In genomic region chr17:44308320-44308818, GRCh38 we compare ENCODE assay signal across 8 cellular contexts. TPM values are rescaled to one million over a fixed set of nuclear protein-coding genes. Genes with fewer than 3 reads are reported as not detected.
DNase-seq lines count a peak whose midpoint lies in the region; ATAC-seq and TF ChIP-seq lines count a peak whose summit lies in the region.

Gene RUNDC3A (plus strand): TSS chr17:44308601. CDS start chr17:44308833, 232 bp downstream.

- no peak for TF ChIP-seq CTCF in CD8-positive, alpha-beta T cell (IDR thresholded peaks at IDR 0.05)
- no peak for TF ChIP-seq CTCF in OCI-LY3 (IDR thresholded peaks at IDR 0.05; ENCODE audit: low read depth, low read length)

- POLR2A ChIA-PET in CD8-positive, alpha-beta T cell (lab: Charles Lee), result interaction anchor here (0.8 to 1.6 kb wide), 4 partner anchors 18 to 948 kb away, joined by 3 to 9 read pairs (median 4); no protein-coding TSS in a partner anchor

- H3K9ac ChIP-seq in HUES64 (ENCODE audit: low read depth, low read length), result peak within 1 kb of the TSS; percentile 5; the same call in 1 of the 2 replicates
- H3K9ac ChIP-seq in OCI-LY3 (ENCODE audit: low read length), result peak within 1 kb of the TSS; percentile 40

- no peaks in the 10 kb centered on the region for H3K9me3 ChIP-seq in CD8-positive, alpha-beta T cell (ENCODE audit: low read length)
- H3K9me3 ChIP-seq in HUES64 (ENCODE audit: insufficient read depth, low read depth, low read length) (no peaks in the 10 kb centered on the region), OCI-LY3 (ENCODE audit: insufficient read depth, low read length) (no peaks in the 10 kb centered on the region), esophagus (ENCODE audit: control insufficient read depth in 2 of 2, insufficient read depth in 1 of 2, low read depth in 1 of 2, low read length in 1 of 2) (no peaks in the 10 kb centered on the region)

- H3K36me3 ChIP-seq in CD8-positive, alpha-beta T cell (ENCODE audit: insufficient read depth, low read length), result no peaks in the 10 kb centered on the region
- H3K36me3 ChIP-seq in HUES64 (ENCODE audit: insufficient read depth, low read length) (no peaks in the 10 kb centered on the region), OCI-LY3 (replicated peaks; ENCODE audit: low read depth, low read length) (no peaks in the 10 kb centered on the region), esophagus (ENCODE audit: control insufficient read depth in 2 of 2, insufficient read depth in 2 of 2, low read length in 1 of 2) (no peaks in the 10 kb centered on the region)

- peaks cover 19% of the 10 kb centered on the region for H3K4me1 Mint-ChIP-seq in CD8-positive, alpha-beta T cell (ENCODE audit: low read depth)
- peaks cover 13% of the 10 kb centered on the region for H3K4me1 Mint-ChIP-seq in activated T-cell treated with anti-CD3 and anti-CD28 coated beads, Interleukin-2, amount 50 U/mL, for 4 hours (ENCODE audit: low read depth)

- H3K27ac ChIP-seq in CD8-positive, alpha-beta T cell (ENCODE audit: low read depth, low read length), result no peak within 1 kb of the TSS
- H3K27ac ChIP-seq in HUES64 (ENCODE audit: low read depth, low read length), result peak within 1 kb of the TSS; percentile 40; the same call in 1 of the 2 replicates
- H3K27ac ChIP-seq in OCI-LY3 (ENCODE audit: low read length), result no peak within 1 kb of the TSS
- H3K27ac ChIP-seq in esophagus (ENCODE audit: low read depth in 2 of 2, low read length in 1 of 2), result peak within 1 kb of the TSS in 1 of 2 donors; percentile 40

- peak within 1 kb of the TSS; percentile 73 for H3K4me2 ChIP-seq in OCI-LY3 (ENCODE audit: low read length)

- H4K20me1 ChIP-seq in OCI-LY3 (ENCODE audit: insufficient read depth, low read length), result no peaks in the 10 kb centered on the region

- peaks cover 4% of the 10 kb centered on the region for H3K27me3 ChIP-seq in CD8-positive, alpha-beta T cell (ENCODE audit: insufficient read depth, low read length)
- H3K27me3 ChIP-seq in HUES64 (ENCODE audit: insufficient read depth, low read length) (peaks cover 12% of the 10 kb centered on the region; the same call in 1 of the 2 replicates), OCI-LY3 (ENCODE audit: low read depth, low read length) (peaks cover 3% of the 10 kb centered on the region; the same call in 1 of the 2 replicates), esophagus (ENCODE audit: control insufficient read depth in 1 of 2, insufficient read depth in 2 of 2, low read length in 2 of 2) (no peaks in the 10 kb centered on the region)

- CTCF ChIA-PET in CD8-positive, alpha-beta T cell (lab: Charles Lee), result no interaction called here

- peaks cover 36% of the 10 kb centered on the region for H3K27me3 Mint-ChIP-seq in CD8-positive, alpha-beta T cell (ENCODE audit: low read depth)
- H3K27me3 Mint-ChIP-seq in activated T-cell treated with anti-CD3 and anti-CD28 coated beads, Interleukin-2, amount 50 U/mL, for 4 hours (ENCODE audit: low read depth), result peaks cover 35% of the 10 kb centered on the region

- intact Hi-C loops in CD8-positive, alpha-beta T cell (cut with DNase I, micrococcal nuclease), result loop anchor here (1.0 to 5.0 kb wide), 4 partner anchors 16 to 186 kb away; partner anchors contain the start of genes SLC25A39 (in 2 of the 2), GRN (in 1 of the 2) and HDAC5 (in 1 of the 2)

- peak within 1 kb of the TSS; percentile 39; the same call in 1 of the 2 replicates for H2AFZ ChIP-seq in OCI-LY3 (ENCODE audit: low read depth, low read length)

- peak; percentile 94 for ATAC-seq in CD8-positive, alpha-beta T cell
- peak; percentile 91 to 94 for ATAC-seq in activated T-cell treated with anti-CD3 and anti-CD28 coated beads, Interleukin-2, amount 50 U/mL, for 4 hours
- ATAC-seq in HG03571 (IDR thresholded peaks at IDR 0.05; ENCODE audit: unreplicated experiment), result no peak

- H3K79me2 ChIP-seq in OCI-LY3 (ENCODE audit: low read length), result no peaks in the 10 kb centered on the region

- DNase-seq in CD8-positive, alpha-beta T cell, result peak; percentile 78 to 92 (median 87)
- DNase-seq in activated T-cell treated with anti-CD3 and anti-CD28 coated beads, Interleukin-2, amount 50 U/mL, for 4 hours, result peak; percentile 80
- peak; percentile 87 for DNase-seq in mucosa of gallbladder (ENCODE audit: low spot score)
- DNase-seq in stimulated activated CD8-positive, alpha-beta memory T cell treated with anti-CD3 and anti-CD28 coated beads, Interleukin-2, amount 100 ng/mL, for 1 hour (ENCODE audit: low read depth in 2 of 2), result peak; percentile 67 to 79

- no peak within 1 kb of the TSS for H3K27ac Mint-ChIP-seq in CD8-positive, alpha-beta T cell

- peak within 1 kb of the TSS; percentile 41 for H3K4me3 ChIP-seq in CD8-positive, alpha-beta T cell (ENCODE audit: low read depth, low read length)
- peak within 1 kb of the TSS; percentile 53 for H3K4me3 ChIP-seq in HUES64 (ENCODE audit: low read length)
- peak within 1 kb of the TSS; percentile 78 for H3K4me3 ChIP-seq in OCI-LY3 (ENCODE audit: low read length)
- H3K4me3 ChIP-seq in esophagus (ENCODE audit: low read depth in 1 of 2, low read length in 2 of 2), result peak within 1 kb of the TSS; percentile 19 to 29

- H3K4me1 ChIP-seq in CD8-positive, alpha-beta T cell (ENCODE audit: insufficient read depth, low read length), result peaks cover 14% of the 10 kb centered on the region
- H3K4me1 ChIP-seq in HUES64 (ENCODE audit: insufficient read depth, low read length) (peaks cover 7% of the 10 kb centered on the region; the same call in 1 of the 2 replicates), OCI-LY3 (ENCODE audit: low read length) (peaks cover 8% of the 10 kb centered on the region), esophagus (ENCODE audit: control insufficient read depth in 2 of 2, insufficient read depth in 2 of 2, low read length in 1 of 2) (peaks cover 10 to 19% of the 10 kb centered on the region in 2 donors)

- H3K4me3 Mint-ChIP-seq in CD8-positive, alpha-beta T cell, result peak within 1 kb of the TSS; percentile 62
- H3K4me3 Mint-ChIP-seq in activated T-cell treated with anti-CD3 and anti-CD28 coated beads, Interleukin-2, amount 50 U/mL, for 4 hours, result peak within 1 kb of the TSS; percentile 56

- no peaks in the 10 kb centered on the region for H3K9me3 Mint-ChIP-seq in CD8-positive, alpha-beta T cell
- no peaks in the 10 kb centered on the region for H3K9me3 Mint-ChIP-seq in activated T-cell treated with anti-CD3 and anti-CD28 coated beads, Interleukin-2, amount 50 U/mL, for 4 hours

- H3K36me3 Mint-ChIP-seq in CD8-positive, alpha-beta T cell, result no peaks in the 10 kb centered on the region
- H3K36me3 Mint-ChIP-seq in activated T-cell treated with anti-CD3 and anti-CD28 coated beads, Interleukin-2, amount 50 U/mL, for 4 hours (ENCODE audit: insufficient read depth), result no peaks in the 10 kb centered on the region

- WGBS in HUES64, result 0% methylated on average over 39 of the region's 39 CpGs
- 1 to 2% methylated on average over 30 to 39 of the region's 39 CpGs for WGBS in esophagus, 2 donors

RNA-seq across cellular contexts. Expression of gene RUNDC3A, which starts in this region (rescaled TPM):
- under 1 TPM in 1 of 2 experiments, not detected in 1; 0.19 TPM for total RNA-seq in CD8-positive, alpha-beta T cell
- 2.1 TPM for polyA plus RNA-seq in HUES64 (2013, experiment 1 of 2)
- 1.8 TPM for polyA plus RNA-seq in HUES64 (2013, experiment 2 of 2)
- under 1 TPM in 2 of 3 donors, not detected in 1; 0.18 to 0.26 TPM for total RNA-seq in activated T-cell treated with anti-CD3 and anti-CD28 coated beads, Interleukin-2, amount 50 U/mL, for 4 hours
- polyA plus RNA-seq in esophagus, result under 1 TPM; 0.77 to 0.88 TPM
- total RNA-seq in mucosa of gallbladder, result 1.4 TPM

Comparison
In these comparisons a context has a peak if more than half of its experiments do, and no peak if none do; other contexts are left out.
1. Peak in DNase-seq, ATAC-seq and H3K4me3 ChIP-seq in CD8-positive, alpha-beta T cell; RNA of the gene not detected or under 1 TPM.
2. Peak in DNase-seq and ATAC-seq in activated T-cell treated with anti-CD3 and anti-CD28 coated beads, Interleukin-2, amount 50 U/mL, for 4 hours; RNA of the gene not detected or under 1 TPM.
3. H3K4me3 ChIP-seq: peak in every context shown above with its lines; median percentile 78 in OCI-LY3; 53 in HUES64; 41 in CD8-positive, alpha-beta T cell; 24 in esophagus.